ENCODE assay signal across 14 cellular contexts in the genomic region with DNA sequence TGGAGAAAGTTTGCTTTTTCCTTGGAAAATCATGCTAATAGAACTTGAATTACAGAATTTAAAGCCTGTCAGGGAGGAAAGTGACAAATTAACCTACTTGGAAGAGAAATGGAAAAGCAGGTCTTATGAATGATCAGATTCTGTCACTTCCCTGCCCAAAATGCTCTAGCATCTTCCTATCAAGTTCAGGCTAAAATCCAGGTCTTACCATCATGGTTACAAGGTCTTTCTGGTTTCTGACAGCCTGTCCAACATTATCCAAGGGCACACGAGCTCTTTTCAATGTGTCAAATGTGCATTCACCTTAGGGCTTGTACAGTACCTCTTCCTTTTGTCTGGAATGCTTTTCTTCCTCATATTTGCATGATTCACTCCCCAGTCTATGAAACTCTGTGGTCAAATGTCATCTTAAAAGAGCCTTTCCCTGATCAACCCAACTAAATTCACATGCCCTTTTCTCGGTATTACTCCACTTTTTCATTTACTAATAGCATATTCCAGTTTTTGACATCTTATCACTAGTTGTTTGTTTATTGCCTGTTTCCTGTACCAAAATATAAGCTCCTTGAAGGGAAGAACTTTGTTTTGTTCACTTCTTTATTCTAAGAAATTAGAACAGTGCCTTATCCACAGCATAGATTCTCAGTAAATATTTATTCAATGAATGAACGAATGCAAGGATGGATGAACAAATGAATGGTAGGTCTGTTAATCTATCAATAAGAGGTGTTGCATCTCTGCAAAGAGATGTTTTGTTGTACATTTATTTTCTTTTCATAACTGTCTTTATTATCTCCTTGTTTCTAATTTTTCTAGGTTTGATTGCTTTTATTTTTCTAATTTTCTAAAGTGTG.
DNase-seq lines count a peak whose midpoint lies in the region; ATAC-seq, FAIRE-seq and TF ChIP-seq lines count a peak whose summit lies in the region.
"Had no signal": no experiment of that assay in that cellular context is flagged by ENCODE, and none has a peak within 500 bp of the region (broad histone marks: within the 10 kb centered on the region; RNA-seq: fewer than 3 reads in every experiment).

No MANE protein-coding gene starts in this region.

- CTCF ChIA-PET in OCI-LY7 (lab: Charles Lee; ENCODE audit: unreplicated experiment), result interaction anchor here (1.1 to 3.1 kb wide), 3 partner anchors 9 to 87 kb away, joined by 4 to 9 read pairs (median 4); no protein-coding TSS in a partner anchor

- TF ChIP-seq POLR2A in GM12891 (IDR thresholded peaks at IDR 0.05; ENCODE audit: low read depth, low read length) (no peak), esophagus squamous epithelium (IDR thresholded peaks at IDR 0.05) (no peak)

- TF ChIP-seq CTCF in OCI-LY7 (conservative IDR thresholded peaks at IDR 0.05; ENCODE audit: low read length) (no peak), esophagus squamous epithelium (IDR thresholded peaks at IDR 0.05) (no peak)

- no peaks in the 10 kb centered on the region for H3K27me3 ChIP-seq in esophagus squamous epithelium
- H3K27me3 ChIP-seq: ascending aorta, upper lobe of right lung had no signal

- POLR2A ChIA-PET in OCI-LY7 (lab: Charles Lee), result interaction anchor here (0.6 to 7.4 kb wide), 22 partner anchors 9 to 793 kb away, joined by 3 to 83 read pairs (median 4); no protein-coding TSS in a partner anchor

- H3K4me1 ChIP-seq in OCI-LY7 (ENCODE audit: insufficient read depth, low read length, poor library complexity, severe bottlenecking), result peaks cover 90% of the 10 kb centered on the region
- peaks cover 9 to 41% (median 16%) of the 10 kb centered on the region in 3 donors for H3K4me1 ChIP-seq in esophagus squamous epithelium

- peak overlapping the region; percentile 77 for H3K4me2 ChIP-seq in OCI-LY7 (ENCODE audit: low read length)

- H3K9me3 ChIP-seq in OCI-LY7 (ENCODE audit: low read length) (peaks cover 4% of the 10 kb centered on the region; the same call in 1 of the 2 replicates), esophagus squamous epithelium (no peaks in the 10 kb centered on the region)
- H3K9me3 ChIP-seq: ascending aorta, upper lobe of right lung had no signal

- intact Hi-C loops in OCI-LY7 (cut with micrococcal nuclease; ENCODE audit: unreplicated experiment), result loop anchor here (5.0 to 10.0 kb wide), 2 partner anchors 59 to 926 kb away; no protein-coding TSS in a partner anchor
- intact Hi-C loops in esophagus squamous epithelium (cut with DNase I), result loop anchor here (10.0 kb wide), 1 partner anchor 286 kb away; no protein-coding TSS in a partner anchor
- intact Hi-C loops in Right ventricle myocardium superior (cut with DNase I), result no loop called here

- no peaks in the 10 kb centered on the region for H3K36me3 ChIP-seq in OCI-LY7 (ENCODE audit: insufficient read depth, low read length)
- H3K36me3 ChIP-seq in esophagus squamous epithelium, result no peaks in the 10 kb centered on the region
- H3K36me3 ChIP-seq: ascending aorta, upper lobe of right lung had no signal

- H2AFZ ChIP-seq in OCI-LY7 (ENCODE audit: low read length), result peak overlapping the region; percentile 81

- no TSS peak for BruUV-seq in OCI-LY7 (replicated peaks; lab: Mats Ljungman, UMichigan)

- no peak for FAIRE-seq in GM12891 (lab: Jason Lieb, UNC)

- no peak for ATAC-seq in HG03097 (IDR thresholded peaks at IDR 0.05; ENCODE audit: low FRiP score, unreplicated experiment)
- ATAC-seq in Right ventricle myocardium superior (ENCODE audit: poor library complexity), result no peak
- ATAC-seq in HG03025 (IDR thresholded peaks at IDR 0.05; ENCODE audit: low FRiP score, unreplicated experiment), result no peak
- ATAC-seq: upper lobe of right lung had no signal

- H3K9me2 ChIP-seq in OCI-LY7 (ENCODE audit: insufficient read depth, low read length), result no peaks in the 10 kb centered on the region

- DNase-seq in AG20443 (ENCODE audit: low spot score), result peak; percentile 30
- DNase-seq in GM12891 (ENCODE audit: insufficient read length, low spot score), result no peak
- DNase-seq in OCI-LY7 (ENCODE audit: low spot score), result peak; percentile 26
- DNase-seq in esophagus squamous epithelium (lab: John Stamatoyannopoulos, UW), result no peak
- DNase-seq in Right ventricle myocardium superior, result no peak
- DNase-seq in NCI-H345 treated with DMSO at 0.1 percent for 48 hours (lab: John Stamatoyannopoulos, UW; ENCODE audit: unreplicated experiment), result no peak
- DNase-seq: CD4-positive, alpha-beta T cell; effector memory CD4-positive, alpha-beta T cell; NCI-H1092 treated with DMSO at 0.1 percent for 48 hours; NCI-H82; upper lobe of right lung had no signal

- peak overlapping the region; percentile 45 for H3K4me3 ChIP-seq in OCI-LY7 (ENCODE audit: low read depth, low read length, poor library complexity, severe bottlenecking)
- no peak overlapping the region for H3K4me3 ChIP-seq in esophagus squamous epithelium
- H3K4me3 ChIP-seq: ascending aorta, upper lobe of right lung had no signal

- H3K27ac ChIP-seq in OCI-LY7 (ENCODE audit: low read depth, low read length, poor library complexity, severe bottlenecking) (peak overlapping the region; percentile 90), esophagus squamous epithelium (peak overlapping the region in 3 of 4 donors; percentile 6 to 30 (median 11))
- H3K27ac ChIP-seq: ascending aorta, upper lobe of right lung had no signal

- 42 to 46% methylated on average over 3 of the region's 3 CpGs for WGBS in esophagus squamous epithelium, 2 donors

- H3K79me2 ChIP-seq in OCI-LY7 (ENCODE audit: insufficient read depth, low read depth, low read length), result peaks cover 5% of the 10 kb centered on the region; the same call in 1 of the 2 replicates

- H4K20me1 ChIP-seq in OCI-LY7 (ENCODE audit: insufficient read depth, low read length), result no peaks in the 10 kb centered on the region

TF ChIP-seq in GM12891, 5 proteins besides CTCF, POLR2A, EP300 and RAD21:
- TF ChIP-seq POLR2AphosphoS5 (IDR thresholded peaks at IDR 0.05; ENCODE audit: low read depth, low read length) (no peak), SPI1 (IDR thresholded peaks at IDR 0.05; ENCODE audit: low read depth, low read length) (peak; percentile 17; the same call in 1 of the 2 replicates), POU2F2 (IDR thresholded peaks at IDR 0.05; ENCODE audit: low read depth, low read length) (no peak), TAF1 (IDR thresholded peaks at IDR 0.05; ENCODE audit: low read depth, low read length) (no peak)
TF ChIP-seq in GM12891: peak in this region for 1.

Comparison
In these comparisons a context has a peak if more than half of its experiments do, and no peak if none do; other contexts are left out.
1. DNase-seq: peak in AG20443 (single experiment) and OCI-LY7 (single experiment); none in GM12891 (single experiment), esophagus squamous epithelium (single experiment), Right ventricle myocardium superior (single experiment) and NCI-H345 treated with DMSO at 0.1 percent for 48 hours (single experiment).